Comparison of ENCODE assay signal across 27 cellular contexts in genomic region chr3:114350271-114350670, GRCh38.
"Had no signal": no experiment of that assay in that cellular context is flagged by ENCODE, and none has a peak within 500 bp of the region (broad histone marks: within the 10 kb centered on the region; RNA-seq: fewer than 3 reads in every experiment).

No MANE protein-coding gene starts in this region.

- H3K27me3 Mint-ChIP-seq: stimulated activated memory B cell treated with anti-CD40 and anti-IgM and Interleukin-4, amounts not matched to agents 10 μg/mL and 1 μg/mL and 100 μg/mL, for 72 hours; stimulated activated naive B cell treated with anti-CD40 and anti-IgM and Interleukin-4, amounts not matched to agents 10 μg/mL and 1 μg/mL and 100 μg/mL, for 72 hours; stimulated activated naive CD8-positive, alpha-beta T cell treated with anti-CD3 and anti-CD28 coated beads, Interleukin-15, amount 100 ng/mL, for 72 hours; stimulated activated naive CD8-positive, alpha-beta T cell treated with anti-CD3 and anti-CD28 coated beads, Interleukin-15, Interleukin-2, amounts not matched to agents 100 ng/mL and 50 ng/mL, for 24 hours; type B pancreatic cell had no signal

- H3K36me3 Mint-ChIP-seq: stimulated activated effector memory CD8-positive, alpha-beta T cell treated with anti-CD3 and anti-CD28 coated beads, Interleukin-12 subunit alpha, Interleukin-12 subunit beta, amount 100 ng/mL, for 72 hours had no signal

- H3K27me3 ChIP-seq: stomach, suprapubic skin, testis, thyroid gland, tibial artery, tibial nerve, transverse colon, upper lobe of left lung, uterus, vagina had no signal

- H3K27ac ChIP-seq: stomach, suprapubic skin, testis, thoracic aorta, thyroid gland, tibial artery, tibial nerve, transverse colon, upper lobe of left lung, uterus, vagina had no signal

- H3K4me3 ChIP-seq: stomach, suprapubic skin, thoracic aorta, thyroid gland, tibial artery, tibial nerve, transverse colon, upper lobe of left lung, uterus, vagina had no signal

- H3K36me3 ChIP-seq: uterus had no signal

- H3K4me3 Mint-ChIP-seq: stimulated activated effector memory CD8-positive, alpha-beta T cell treated with anti-CD3 and anti-CD28 coated beads, Interleukin-12 subunit alpha, Interleukin-12 subunit beta, amount 100 ng/mL, for 72 hours; stimulated activated memory B cell treated with anti-CD40 and anti-IgM and Interleukin-4, amounts not matched to agents 10 μg/mL and 1 μg/mL and 100 μg/mL, for 72 hours; stimulated activated naive B cell treated with anti-CD40 and anti-IgM and Interleukin-4, amounts not matched to agents 10 μg/mL and 1 μg/mL and 100 μg/mL, for 72 hours; stimulated activated naive CD8-positive, alpha-beta T cell treated with anti-CD3 and anti-CD28 coated beads, Interleukin-15, amount 100 ng/mL, for 72 hours; stimulated activated naive CD8-positive, alpha-beta T cell treated with anti-CD3 and anti-CD28 coated beads, Interleukin-15, Interleukin-2, amounts not matched to agents 100 ng/mL and 50 ng/mL, for 24 hours; type B pancreatic cell had no signal

- H3K9me3 Mint-ChIP-seq: stimulated activated effector memory CD8-positive, alpha-beta T cell treated with anti-CD3 and anti-CD28 coated beads, Interleukin-12 subunit alpha, Interleukin-12 subunit beta, amount 100 ng/mL, for 72 hours; stimulated activated memory B cell treated with anti-CD40 and anti-IgM and Interleukin-4, amounts not matched to agents 10 μg/mL and 1 μg/mL and 100 μg/mL, for 72 hours; stimulated activated naive B cell treated with anti-CD40 and anti-IgM and Interleukin-4, amounts not matched to agents 10 μg/mL and 1 μg/mL and 100 μg/mL, for 72 hours; stimulated activated naive CD8-positive, alpha-beta T cell treated with anti-CD3 and anti-CD28 coated beads, Interleukin-15, amount 100 ng/mL, for 72 hours; stimulated activated naive CD8-positive, alpha-beta T cell treated with anti-CD3 and anti-CD28 coated beads, Interleukin-15, Interleukin-2, amounts not matched to agents 100 ng/mL and 50 ng/mL, for 24 hours had no signal

- FAIRE-seq: urothelium cell line had no signal

- H3K9me3 ChIP-seq: stomach, suprapubic skin, testis, thoracic aorta, thyroid gland, tibial artery, tibial nerve, transverse colon, upper lobe of left lung, uterus, vagina had no signal

- ATAC-seq: stimulated activated effector memory CD8-positive, alpha-beta T cell treated with anti-CD3 and anti-CD28 coated beads, Interleukin-12 subunit alpha, Interleukin-12 subunit beta, amount 100 ng/mL, for 72 hours; stimulated activated memory B cell treated with anti-CD40 and anti-IgM and Interleukin-4, amounts not matched to agents 10 μg/mL and 1 μg/mL and 100 μg/mL, for 72 hours; stimulated activated naive B cell treated with anti-CD40 and anti-IgM and Interleukin-4, amounts not matched to agents 10 μg/mL and 1 μg/mL and 100 μg/mL, for 72 hours; stimulated activated naive CD8-positive, alpha-beta T cell treated with anti-CD3 and anti-CD28 coated beads, Interleukin-15, amount 100 ng/mL, for 72 hours; stimulated activated naive CD8-positive, alpha-beta T cell treated with anti-CD3 and anti-CD28 coated beads, Interleukin-15, Interleukin-2, amounts not matched to agents 100 U/mL and 50 U/mL, for 24 hours had no signal

- H3K4me1 ChIP-seq: stomach, suprapubic skin, testis, thyroid gland, tibial artery, transverse colon, upper lobe of left lung, uterus, vagina had no signal

- H3K27ac Mint-ChIP-seq: stimulated activated effector memory CD8-positive, alpha-beta T cell treated with anti-CD3 and anti-CD28 coated beads, Interleukin-12 subunit alpha, Interleukin-12 subunit beta, amount 100 ng/mL, for 72 hours; stimulated activated naive B cell treated with anti-CD40 and anti-IgM and Interleukin-4, amounts not matched to agents 10 μg/mL and 1 μg/mL and 100 μg/mL, for 72 hours; stimulated activated naive CD8-positive, alpha-beta T cell treated with anti-CD3 and anti-CD28 coated beads, Interleukin-15, amount 100 ng/mL, for 72 hours; stimulated activated naive CD8-positive, alpha-beta T cell treated with anti-CD3 and anti-CD28 coated beads, Interleukin-15, Interleukin-2, amounts not matched to agents 100 ng/mL and 50 ng/mL, for 24 hours; type B pancreatic cell had no signal

- DNase-seq: stimulated activated CD4-positive, alpha-beta T cell treated with anti-CD3 and anti-CD28 coated beads, Interleukin-2, amount 100 ng/mL, for 48 hours; stimulated activated CD4-positive, alpha-beta T cell treated with anti-CD3 and anti-CD28 coated beads, Interleukin-4, amount 100 ng/mL, for 1 hour; stimulated activated CD4-positive, alpha-beta T cell treated with anti-CD3 and anti-CD28 coated beads, Interleukin-4, amount 100 ng/mL, for 24 hours; stimulated activated CD4-positive, alpha-beta T cell treated with anti-CD3 and anti-CD28 coated beads, Interleukin-4, amount 100 ng/mL, for 4 hours; stimulated activated CD8-positive, alpha-beta memory T cell treated with anti-CD3 and anti-CD28 coated beads, Interleukin-4, amount 100 ng/mL, for 48 hours; stimulated activated naive B cell treated with anti-CD40 and anti-IgM and Interleukin-4, amounts not matched to agents 10 μg/mL and 1 μg/mL and 100 μg/mL, for 72 hours; stimulated activated naive CD4-positive, alpha-beta T cell; stimulated activated naive CD4-positive, alpha-beta T cell treated with Interleukin-2 at 50 U/mL for 16 hours; stimulated activated naive CD8-positive, alpha-beta T cell treated with anti-CD3 and anti-CD28 coated beads, Interleukin-15, amount 100 ng/mL, for 72 hours; stimulated activated naive CD8-positive, alpha-beta T cell treated with anti-CD3 and anti-CD28 coated beads, Interleukin-15, Interleukin-2, amounts not matched to agents 100 U/mL and 50 U/mL, for 24 hours; stomach; testis; thyroid gland; tibial artery; transverse colon; trophoblast cell; uterus had no signal
